In the genomic region with DNA sequence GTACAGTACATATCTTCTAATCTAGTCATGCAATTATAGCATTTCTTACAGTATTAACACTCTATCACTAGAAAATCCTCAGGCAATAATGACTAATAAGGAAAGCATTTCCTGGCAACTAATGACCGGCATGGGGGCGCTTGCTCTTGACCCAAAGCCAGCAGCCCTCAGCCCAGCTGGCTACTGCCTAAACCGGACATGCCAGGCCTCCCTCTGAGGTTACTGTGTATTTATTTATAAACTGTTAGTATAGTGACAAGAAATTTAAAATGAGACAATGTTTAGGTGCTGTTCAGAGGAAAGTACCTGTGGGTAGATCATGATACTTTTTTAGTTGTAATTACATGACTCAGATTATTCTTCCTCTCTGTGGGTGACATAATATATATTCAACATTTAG, we compare ENCODE assay signal across 9 cellular contexts.
DNase-seq lines count a peak whose midpoint lies in the region; ATAC-seq and TF ChIP-seq lines count a peak whose summit lies in the region.
"Had no signal": no experiment of that assay in that cellular context is flagged by ENCODE, and none has a peak within 500 bp of the region (broad histone marks: within the 10 kb centered on the region; RNA-seq: fewer than 3 reads in every experiment).

No MANE protein-coding gene starts in this region.

- no peaks in the 10 kb centered on the region for H3K36me3 Mint-ChIP-seq in osteocyte (ENCODE audit: unreplicated experiment)
- H3K36me3 Mint-ChIP-seq in T-helper 2 cell treated with Interferon-gamma antibody and Interleukin-4, amounts not matched to agents 5 μg/mL and 100 μg/mL, for 36 hours (ENCODE audit: low read depth), result no peaks in the 10 kb centered on the region

- peak overlapping the region; percentile 80 for H3K27ac ChIP-seq in brain microvascular endothelial cell
- H3K27ac ChIP-seq: cardiac muscle cell had no signal

- H3K36me3 ChIP-seq in brain microvascular endothelial cell (replicated peaks), result no peaks in the 10 kb centered on the region
- H3K36me3 ChIP-seq: cardiac muscle cell had no signal

- in situ Hi-C loops in ACHN (cut with HindIII; ENCODE audit: low pct_ligation_motif_present, low pct_unique_long_range_greater_than_20kb, low sequenced_read_pairs), result no loop called here
- in situ Hi-C loops in brain microvascular endothelial cell (cut with HindIII; ENCODE audit: low pct_ligation_motif_present, low sequenced_read_pairs), result no loop called here

- H3K9me3 Mint-ChIP-seq in osteocyte (ENCODE audit: unreplicated experiment), result peaks cover 13% of the 10 kb centered on the region
- no peaks in the 10 kb centered on the region for H3K9me3 Mint-ChIP-seq in T-helper 2 cell treated with Interferon-gamma antibody and Interleukin-4, amounts not matched to agents 5 μg/mL and 100 μg/mL, for 36 hours

- peak; percentile 59 for ATAC-seq in GM19372 (IDR thresholded peaks at IDR 0.05; ENCODE audit: low read depth, unreplicated experiment)
- ATAC-seq in HG03442 (IDR thresholded peaks at IDR 0.05; ENCODE audit: unreplicated experiment), result peak; percentile 69

- TF ChIP-seq CTCF in brain microvascular endothelial cell (IDR thresholded peaks at IDR 0.05; ENCODE audit: low read depth, low read length, missing control alignments), result no peak
- no peak for TF ChIP-seq CTCF in osteocyte (IDR thresholded peaks at IDR 0.05)

- H3K27ac Mint-ChIP-seq in osteocyte (ENCODE audit: unreplicated experiment), result peak overlapping the region; percentile 77
- H3K27ac Mint-ChIP-seq in T-helper 2 cell treated with Interferon-gamma antibody and Interleukin-4, amounts not matched to agents 5 μg/mL and 100 μg/mL, for 36 hours, result no peak overlapping the region

- H3K4me3 Mint-ChIP-seq in osteocyte (ENCODE audit: unreplicated experiment), result no peak overlapping the region
- H3K4me3 Mint-ChIP-seq in T-helper 2 cell treated with Interferon-gamma antibody and Interleukin-4, amounts not matched to agents 5 μg/mL and 100 μg/mL, for 36 hours, result no peak overlapping the region

- H3K4me3 ChIP-seq in brain microvascular endothelial cell (ENCODE audit: low read depth, low read length), result no peak overlapping the region
- H3K4me3 ChIP-seq: cardiac muscle cell had no signal

- H3K27me3 ChIP-seq in brain microvascular endothelial cell (replicated peaks), result no peaks in the 10 kb centered on the region
- H3K27me3 ChIP-seq: cardiac muscle cell had no signal

- H3K27me3 Mint-ChIP-seq in osteocyte (ENCODE audit: unreplicated experiment), result no peaks in the 10 kb centered on the region
- H3K27me3 Mint-ChIP-seq in T-helper 2 cell treated with Interferon-gamma antibody and Interleukin-4, amounts not matched to agents 5 μg/mL and 100 μg/mL, for 36 hours (ENCODE audit: low read depth), result peaks cover 5% of the 10 kb centered on the region

- peak; percentile 83 for DNase-seq in ACHN
- peak; percentile 93 for DNase-seq in brain microvascular endothelial cell
- DNase-seq in osteocyte (ENCODE audit: extremely low spot score, unreplicated experiment), result peak; percentile 91
- no peak for DNase-seq in activated gamma-delta T cell treated with Interleukin-2 at 50 U/mL for 16 hours
- DNase-seq in T-helper 2 cell treated with Interferon-gamma antibody and Interleukin-4, amounts not matched to agents 5 μg/mL and 100 μg/mL, for 36 hours (ENCODE audit: low spot score), result no peak
- DNase-seq in activated naive CD4-positive, alpha-beta T cell (lab: John Stamatoyannopoulos, UW), result no peak

- H3K4me1 Mint-ChIP-seq in osteocyte (ENCODE audit: unreplicated experiment), result peaks cover 43% of the 10 kb centered on the region
- H3K4me1 Mint-ChIP-seq in T-helper 2 cell treated with Interferon-gamma antibody and Interleukin-4, amounts not matched to agents 5 μg/mL and 100 μg/mL, for 36 hours (ENCODE audit: low read depth), result peaks cover 1% of the 10 kb centered on the region

Comparison
In these comparisons a context has a peak if more than half of its experiments do, and no peak if none do; other contexts are left out.
1. DNase-seq: peak in ACHN (single experiment), brain microvascular endothelial cell (single experiment) and osteocyte (single experiment); none in activated gamma-delta T cell treated with Interleukin-2 at 50 U/mL for 16 hours (single experiment), T-helper 2 cell treated with Interferon-gamma antibody and Interleukin-4, amounts not matched to agents 5 μg/mL and 100 μg/mL, for 36 hours (single experiment) and activated naive CD4-positive, alpha-beta T cell (0 of 4).